1 cellular context compared by ENCODE assay signal in the genomic region with DNA sequence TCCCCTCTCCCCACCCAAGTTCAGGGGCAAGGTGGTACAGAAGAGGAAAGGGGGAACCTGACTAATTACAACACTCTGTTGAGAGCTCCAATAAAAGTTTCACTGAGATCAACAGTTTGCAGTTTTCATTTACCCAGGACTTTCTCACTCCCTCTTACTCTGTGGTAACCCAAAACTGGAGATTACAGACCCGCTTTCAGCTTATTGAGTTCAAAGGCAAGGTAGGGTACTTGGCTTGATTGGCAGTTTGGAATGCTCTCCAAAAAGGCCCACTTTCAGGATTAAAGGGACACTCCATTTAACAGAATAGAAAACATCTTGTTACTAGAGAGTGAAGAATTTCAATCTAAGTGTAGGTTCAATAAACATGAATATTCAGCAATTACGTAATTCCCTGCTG.
TF ChIP-seq lines count a peak whose summit lies in the region.

No MANE protein-coding gene starts in this region.

TF ChIP-seq in H1, 55 proteins besides CTCF, POLR2A, EP300 and RAD21 (continued from another document):
- no peak for TF ChIP-seq SRF (IDR thresholded peaks at IDR 0.05; ENCODE audit: low read depth, low read length)
- TF ChIP-seq KDM4A (IDR thresholded peaks at IDR 0.05; ENCODE audit: low read depth, low read length, severe bottlenecking), result no peak
- TF ChIP-seq SP4 (IDR thresholded peaks at IDR 0.05; ENCODE audit: low read length), result no peak
- no peak for TF ChIP-seq SAP30 (IDR thresholded peaks at IDR 0.05; ENCODE audit: insufficient read depth, insufficient replicate concordance, low read length)
